8 cellular contexts compared by ENCODE assay signal in genomic region chrX:48508400-48509244, GRCh38. TPM values are rescaled to one million over a fixed set of nuclear protein-coding genes. Genes with fewer than 3 reads are reported as not detected.
DNase-seq lines count a peak whose midpoint lies in the region; ATAC-seq, FAIRE-seq and TF ChIP-seq lines count a peak whose summit lies in the region.

PORCN (plus strand) TSS chrX:48508992; CDS start chrX:48509821, 829 bp downstream.

- TF ChIP-seq CTCF in CD14-positive monocyte (IDR thresholded peaks at IDR 0.05), result no peak
- no peak for TF ChIP-seq CTCF in fibroblast of the aortic adventitia (IDR thresholded peaks at IDR 0.05; ENCODE audit: insufficient read depth, low read length)
- no peak for TF ChIP-seq CTCF in neural progenitor cell (IDR thresholded peaks at IDR 0.05)

- H3K27ac ChIP-seq in neural progenitor cell (no peak within 1 kb of the TSS), stomach smooth muscle (ENCODE audit: low read length) (peak within 1 kb of the TSS; percentile 58)

- H3K9me3 Mint-ChIP-seq in CD14-positive monocyte (peaks cover 0 to 9% (median 1%) of the 10 kb centered on the region in 7 donors), neural progenitor cell (peaks cover 15% of the 10 kb centered on the region)
- H3K9me3 Mint-ChIP-seq in activated T-helper 2 cell treated with anti-CD3 and anti-CD28 coated beads, Interferon-gamma antibody, Interleukin-2, Interleukin-4, amounts not matched to agents 10 μg/mL and 5 μg/mL and 100 μg/mL, durations not matched to agents 14 hours and 24 hours and 36 hours, result no peaks in the 10 kb centered on the region

- FAIRE-seq in HTR-8/SVneo (lab: Jason Lieb, UNC), result no peak

- H3K79me2 ChIP-seq in neural progenitor cell (ENCODE audit: low read depth), result no peaks in the 10 kb centered on the region

- peak within 1 kb of the TSS; percentile 58 for H3K9ac ChIP-seq in neural progenitor cell
- H3K9ac ChIP-seq in stomach smooth muscle (ENCODE audit: low read length in 2 of 2), result peak within 1 kb of the TSS; percentile 80 to 86

- DNase-seq in CD14-positive monocyte (ENCODE audit: low spot score) (peak; percentile 55), HTR-8/SVneo (ENCODE audit: insufficient read length, low spot score) (peak; percentile 68), RPMI8226 (peak; percentile 88), fibroblast of the aortic adventitia (ENCODE audit: low read depth) (peak; percentile 47), neural progenitor cell (ENCODE audit: low spot score) (peak; percentile 84)
- peak; percentile 71 for DNase-seq in activated T-helper 2 cell treated with anti-CD3 and anti-CD28 coated beads, Interferon-gamma antibody, Interleukin-2, Interleukin-4, amounts not matched to agents 10 μg/mL and 5 μg/mL and 100 μg/mL, durations not matched to agents 14 hours and 24 hours and 36 hours (ENCODE audit: low spot score)

- H4K20me1 ChIP-seq in neural progenitor cell (ENCODE audit: low read depth), result no peaks in the 10 kb centered on the region

- H3K4me2 ChIP-seq in neural progenitor cell, result peak within 1 kb of the TSS; percentile 81

- H2AFZ ChIP-seq in neural progenitor cell (replicated peaks), result peak within 1 kb of the TSS; percentile 87

- peaks cover 3% of the 10 kb centered on the region for H3K4me1 ChIP-seq in neural progenitor cell
- peaks cover 8% of the 10 kb centered on the region for H3K4me1 ChIP-seq in stomach smooth muscle (ENCODE audit: control insufficient read depth, insufficient read depth, low read length)

- intact Hi-C loops in CD14-positive monocyte (cut with micrococcal nuclease), result loop anchor here in 1 of 2 donors (2.0 kb wide), 1 partner anchor 32 kb away; the partner anchor contains the start of gene FTSJ1
- intact Hi-C loops in activated T-helper 2 cell treated with anti-CD3 and anti-CD28 coated beads, Interferon-gamma antibody, Interleukin-2, Interleukin-4, amounts not matched to agents 10 μg/mL and 5 μg/mL and 100 μg/mL, durations not matched to agents 14 hours and 24 hours and 36 hours (cut with micrococcal nuclease), result loop anchor here (1.0 kb wide), 2 partner anchors 13 to 31 kb away; partner anchors contain the start of genes EBP and TBC1D25

- H3K36me3 Mint-ChIP-seq in CD14-positive monocyte (peaks cover 0 to 6% of the 10 kb centered on the region in 2 donors), neural progenitor cell (peaks cover 7% of the 10 kb centered on the region)
- H3K36me3 Mint-ChIP-seq in activated T-helper 2 cell treated with anti-CD3 and anti-CD28 coated beads, Interferon-gamma antibody, Interleukin-2, Interleukin-4, amounts not matched to agents 10 μg/mL and 5 μg/mL and 100 μg/mL, durations not matched to agents 14 hours and 24 hours and 36 hours (ENCODE audit: low read depth), result peaks cover 12% of the 10 kb centered on the region

- peak within 1 kb of the TSS; percentile 43 to 93 (median 84) for H3K27ac Mint-ChIP-seq in CD14-positive monocyte
- H3K27ac Mint-ChIP-seq in activated T-helper 2 cell treated with anti-CD3 and anti-CD28 coated beads, Interferon-gamma antibody, Interleukin-2, Interleukin-4, amounts not matched to agents 10 μg/mL and 5 μg/mL and 100 μg/mL, durations not matched to agents 14 hours and 24 hours and 36 hours, result peak within 1 kb of the TSS; percentile 87
- H3K27ac Mint-ChIP-seq in neural progenitor cell, result no peak within 1 kb of the TSS

- peak; percentile 60 for ATAC-seq in GM19438 (IDR thresholded peaks at IDR 0.05; ENCODE audit: low read depth, unreplicated experiment)

- H3K36me3 ChIP-seq in neural progenitor cell (no peaks in the 10 kb centered on the region), stomach smooth muscle (ENCODE audit: control insufficient read depth in 2 of 2, insufficient read depth in 2 of 2, low read length in 2 of 2) (no peaks in the 10 kb centered on the region)

- H3K27me3 Mint-ChIP-seq in CD14-positive monocyte (ENCODE audit: low read depth in 3 of 3) (peaks cover 0 to 8% (median 3%) of the 10 kb centered on the region in 3 donors), neural progenitor cell (ENCODE audit: insufficient read depth, low read depth) (peaks cover 8% of the 10 kb centered on the region)
- no peaks in the 10 kb centered on the region for H3K27me3 Mint-ChIP-seq in activated T-helper 2 cell treated with anti-CD3 and anti-CD28 coated beads, Interferon-gamma antibody, Interleukin-2, Interleukin-4, amounts not matched to agents 10 μg/mL and 5 μg/mL and 100 μg/mL, durations not matched to agents 14 hours and 24 hours and 36 hours (ENCODE audit: low read depth)

- H3K27me3 ChIP-seq in neural progenitor cell, result no peaks in the 10 kb centered on the region
- peaks cover 0 to 7% of the 10 kb centered on the region in 2 donors for H3K27me3 ChIP-seq in stomach smooth muscle (ENCODE audit: control insufficient read depth in 1 of 2, insufficient read depth in 2 of 2, low read length in 2 of 2)

- H3F3A ChIP-seq in neural progenitor cell (ENCODE audit: low read depth), result no peaks in the 10 kb centered on the region

- peak within 1 kb of the TSS; percentile 87 to 89 for H3K4me3 Mint-ChIP-seq in CD14-positive monocyte
- H3K4me3 Mint-ChIP-seq in activated T-helper 2 cell treated with anti-CD3 and anti-CD28 coated beads, Interferon-gamma antibody, Interleukin-2, Interleukin-4, amounts not matched to agents 10 μg/mL and 5 μg/mL and 100 μg/mL, durations not matched to agents 14 hours and 24 hours and 36 hours (ENCODE audit: low read depth), result peak within 1 kb of the TSS; percentile 93
- peak within 1 kb of the TSS; percentile 92 for H3K4me3 Mint-ChIP-seq in neural progenitor cell

- H3K4me3 ChIP-seq in fibroblast of the aortic adventitia (ENCODE audit: low read depth, low read length) (peak within 1 kb of the TSS; percentile 77), neural progenitor cell (peak within 1 kb of the TSS; percentile 73), stomach smooth muscle (ENCODE audit: low read length in 2 of 2) (peak within 1 kb of the TSS; percentile 79 to 81)

- H3K9me3 ChIP-seq in neural progenitor cell (ENCODE audit: low read depth) (no peaks in the 10 kb centered on the region), stomach smooth muscle (ENCODE audit: control insufficient read depth in 2 of 2, low read length in 2 of 2) (no peaks in the 10 kb centered on the region)

- peaks cover 11% of the 10 kb centered on the region for H3K4me1 Mint-ChIP-seq in CD14-positive monocyte
- H3K4me1 Mint-ChIP-seq in activated T-helper 2 cell treated with anti-CD3 and anti-CD28 coated beads, Interferon-gamma antibody, Interleukin-2, Interleukin-4, amounts not matched to agents 10 μg/mL and 5 μg/mL and 100 μg/mL, durations not matched to agents 14 hours and 24 hours and 36 hours (ENCODE audit: low read depth), result peaks cover 22% of the 10 kb centered on the region
- H3K4me1 Mint-ChIP-seq in neural progenitor cell, result peaks cover 18% of the 10 kb centered on the region

RNA-seq across cellular contexts. Expression of gene PORCN, which starts in this region (rescaled TPM):
- 1 to 10 TPM; 7.5 to 7.8 TPM for polyA plus RNA-seq in CD14-positive monocyte
- total RNA-seq in activated T-helper 2 cell treated with anti-CD3 and anti-CD28 coated beads, Interferon-gamma antibody, Interleukin-2, Interleukin-4, amounts not matched to agents 10 μg/mL and 5 μg/mL and 100 μg/mL, durations not matched to agents 14 hours and 24 hours and 36 hours, result 16.5 and 17.7 TPM in 2 replicates
- total RNA-seq in fibroblast of the aortic adventitia (ENCODE audit: low replicate concordance), result 9.1 and 10.1 TPM in 2 replicates
- 10.8 and 21.2 TPM in 2 replicates for total RNA-seq in neural progenitor cell (ENCODE audit: low replicate concordance)
